Comparison of ENCODE assay signal across 22 cellular contexts in genomic region chr1:11977625-11978024, GRCh38. TPM values are rescaled to one million over a fixed set of nuclear protein-coding genes. Genes with fewer than 3 reads are reported as not detected.
DNase-seq lines count a peak whose midpoint lies in the region; ATAC-seq, FAIRE-seq and TF ChIP-seq lines count a peak whose summit lies in the region.
"Had no signal": no experiment of that assay in that cellular context is flagged by ENCODE, and none has a peak within 500 bp of the region (broad histone marks: within the 10 kb centered on the region; RNA-seq: fewer than 3 reads in every experiment).

No MANE protein-coding gene starts in this region.

- peaks cover 0 to 3% of the 10 kb centered on the region in 2 experiments; a peak in 1 of 5 replicates for H3K27me3 ChIP-seq in HepG2 (ENCODE audit: control insufficient read depth in 1 of 2, insufficient read depth in 2 of 2, low read length in 2 of 2)
- no peaks in the 10 kb centered on the region for H3K27me3 ChIP-seq in right lobe of liver
- H3K27me3 ChIP-seq in suprapubic skin, result no peaks in the 10 kb centered on the region
- H3K27me3 ChIP-seq: gastrocnemius medialis, tibial nerve had no signal

- no peak overlapping the region for H2AFZ ChIP-seq in HepG2 (ENCODE audit: low read length)

- in situ Hi-C loops in HepG2 (cut with HindIII; ENCODE audit: extremely low pct_ligation_motif_present, low pct_unique_long_range_greater_than_20kb), result no loop called here

- H3K9me3 ChIP-seq in HepG2 (ENCODE audit: low read length), result no peaks in the 10 kb centered on the region
- no peaks in the 10 kb centered on the region for H3K9me3 ChIP-seq in right lobe of liver
- H3K9me3 ChIP-seq in suprapubic skin, result no peaks in the 10 kb centered on the region
- H3K9me3 ChIP-seq: gastrocnemius medialis, tibial nerve had no signal

- peaks cover 9 to 27% of the 10 kb centered on the region in 2 experiments; a peak in 4 of 5 replicates for H3K36me3 ChIP-seq in HepG2 (replicated peaks in 1 of 2; ENCODE audit: control insufficient read depth in 1 of 2, insufficient read depth in 2 of 2, low read length in 2 of 2)
- H3K36me3 ChIP-seq in right lobe of liver, result peaks cover 0 to 36% (median 10%) of the 10 kb centered on the region in 4 donors
- peaks cover 31% of the 10 kb centered on the region for H3K36me3 ChIP-seq in suprapubic skin

- DNase-seq in HepG2 (ENCODE audit: low spot score), result no peak
- DNase-seq in right lobe of liver, result no peak
- no peak for DNase-seq in RWPE1 (ENCODE audit: low spot score)
- peak; percentile 70 for DNase-seq in fibroblast of gingiva (ENCODE audit: low read depth)
- DNase-seq in cardiac septum (ENCODE audit: low spot score), result no peak
- no peak for DNase-seq in cerebellar cortex (ENCODE audit: low spot score)
- no peak for DNase-seq in suprapubic skin (ENCODE audit: low spot score in 2 of 2)
- DNase-seq: activated CD4-positive, alpha-beta T cell treated with anti-CD3 and anti-CD28 coated beads for 1 hour; amygdala; endodermal cell; gastrocnemius medialis; GDM1; NCI-H1417 treated with DMSO at 0.1 percent for 48 hours; NCI-H526 treated with DMSO at 0.1 percent for 48 hours; nephron progenitor cell; stimulated activated CD4-positive, alpha-beta T cell treated with anti-CD3 and anti-CD28 coated beads, Interleukin-15, amount 100 ng/mL, for 24 hours; stimulated activated naive CD4-positive, alpha-beta T cell treated with Interleukin-2 at 50 U/mL for 16 hours; T-helper 9 cell had no signal

- H3K4me1 ChIP-seq in HepG2 (ENCODE audit: insufficient read depth, low read length), result peaks cover 32% of the 10 kb centered on the region
- peaks cover 0 to 25% (median 13%) of the 10 kb centered on the region in 4 donors for H3K4me1 ChIP-seq in right lobe of liver
- peaks cover 42% of the 10 kb centered on the region for H3K4me1 ChIP-seq in suprapubic skin

- BruUV-seq in HepG2 (replicated peaks; lab: Mats Ljungman, UMichigan), result no TSS peak

- ATAC-seq in HepG2, result no peak
- ATAC-seq in right lobe of liver, result no peak
- ATAC-seq in HG02571 (IDR thresholded peaks at IDR 0.05; ENCODE audit: unreplicated experiment), result no peak
- ATAC-seq: activated T-helper 17 cell treated with anti-CD3 and anti-CD28 coated beads, Interleukin-2, amount 50 U/mL, for 72 hours; gastrocnemius medialis had no signal

- WGBS in HepG2 (ENCODE audit: low lambda C conversion rate), result 93% methylated on average over 3 of the region's 3 CpGs
- 76% methylated on average over 3 of the region's 3 CpGs for WGBS in right lobe of liver (ENCODE audit: insufficient coverage, low coverage, low lambda C conversion rate, missing lambda C conversion rate)
- 32% methylated on average over 3 of the region's 3 CpGs for WGBS in suprapubic skin

- TF ChIP-seq POLR2A in HepG2 (IDR thresholded peaks at IDR 0.05; ENCODE audit: insufficient read depth in 1 of 2, low read depth in 2 of 2, low read length in 2 of 2) (no peak), right lobe of liver (IDR thresholded peaks at IDR 0.05) (no peak), suprapubic skin (IDR thresholded peaks at IDR 0.05) (no peak)

- FAIRE-seq in HepG2 (lab: Jason Lieb, UNC), result no peak
- FAIRE-seq: GM12892 had no signal

- POLR2A ChIA-PET in HepG2 (lab: Yijun Ruan, JAX) (no interaction called here), RWPE1 (lab: Yijun Ruan, JAX; ENCODE audit: low non-redundant PET) (no interaction called here)

- TF ChIP-seq CTCF in HepG2 (CRISPR knock-in tag; IDR thresholded peaks at IDR 0.05) (no peak), right lobe of liver (IDR thresholded peaks at IDR 0.05) (no peak), RWPE1 (conservative IDR thresholded peaks at IDR 0.05; ENCODE audit: low read depth) (no peak), suprapubic skin (IDR thresholded peaks at IDR 0.05) (no peak)

- H3K9ac ChIP-seq in HepG2 (ENCODE audit: insufficient read depth, low read depth, low read length), result no peak overlapping the region

- H3K27ac ChIP-seq in HepG2 (ENCODE audit: extremely low read length, insufficient read depth, low read length), result no peak overlapping the region
- H3K27ac ChIP-seq in right lobe of liver, result no peak overlapping the region
- peak overlapping the region; percentile 99 for H3K27ac ChIP-seq in RWPE1
- H3K27ac ChIP-seq in suprapubic skin, result no peak overlapping the region
- H3K27ac ChIP-seq: tibial nerve had no signal

- peaks cover 22% of the 10 kb centered on the region for H3K79me2 ChIP-seq in HepG2 (ENCODE audit: insufficient read depth, low read length)

- CTCF ChIA-PET in HepG2 (lab: Yijun Ruan, JAX; ENCODE audit: low intra/inter-chr PET ratio, low total read pairs), result no interaction called here
- CTCF ChIA-PET in RWPE1 (lab: Yijun Ruan, JAX), result no interaction called here

- H3K4me3 ChIP-seq in HepG2 (replicated peaks in 1 of 3; ENCODE audit: insufficient read depth in 1 of 3, low read depth in 2 of 3, low read length in 3 of 3) (no peak overlapping the region), right lobe of liver (no peak overlapping the region), suprapubic skin (no peak overlapping the region)
- H3K4me3 ChIP-seq: gastrocnemius medialis, tibial nerve had no signal

- no peak for TF ChIP-seq EP300 in HepG2 (IDR thresholded peaks at IDR 0.05; ENCODE audit: low read depth in 2 of 2, low read length in 2 of 2)
- no peak for TF ChIP-seq EP300 in HepG2 (CRISPR knock-in tag; IDR thresholded peaks at IDR 0.05; ENCODE audit: borderline replicate concordance)
- TF ChIP-seq EP300 in suprapubic skin (IDR thresholded peaks at IDR 0.05), result no peak

- H3K4me2 ChIP-seq in HepG2 (ENCODE audit: low read depth, low read length), result no peak overlapping the region

- intact Hi-C loops in HepG2 (cut with micrococcal nuclease; ENCODE audit: unreplicated experiment) (no loop called here), right lobe of liver (cut with DNase I) (no loop called here), cardiac septum (cut with DNase I) (loop anchor here (5.0 kb wide), 1 partner anchor 40 kb away; no protein-coding TSS in a partner anchor)

- H4K20me1 ChIP-seq in HepG2 (ENCODE audit: insufficient read depth, low read length), result no peaks in the 10 kb centered on the region

- TF ChIP-seq RAD21 in HepG2 (CRISPR knock-in tag; IDR thresholded peaks at IDR 0.05), result no peak

RNA-seq across cellular contexts. Expression of gene MFN2, which starts 2.6 kb away (rescaled TPM):
- total RNA-seq in HepG2 (2016; rRNA removed; fragmentation: Illumina TruSeq; extraction: Trizol), result 60.9 and 76.3 TPM in 2 replicates
- total RNA-seq in HepG2 (2016; cell fraction: cytosol; rRNA removed; fragmentation: Illumina TruSeq; extraction: Trizol; ENCODE audit: low read depth), result 7.7 and 8.0 TPM in 2 replicates
- total RNA-seq in HepG2 (2016; cell fraction: insoluble cytoplasmic fraction; rRNA removed; fragmentation: Illumina TruSeq; extraction: Trizol), result 61.5 and 70.2 TPM in 2 replicates
- total RNA-seq in HepG2 (2016; cell fraction: membrane; rRNA removed; fragmentation: Illumina TruSeq; extraction: Trizol), result 31.8 and 32.8 TPM in 2 replicates
- 38.7 and 39.7 TPM in 2 replicates for total RNA-seq in HepG2 (2016; cell fraction: nucleus; rRNA removed; fragmentation: Illumina TruSeq; extraction: Trizol)
- 38.7 and 41.0 TPM in 2 replicates for polyA plus RNA-seq in HepG2 (2011; rRNA removed)
- polyA plus RNA-seq in HepG2 (2011; cell fraction: cytosol; rRNA removed), result 31.7 and 32.9 TPM in 2 replicates
- polyA plus RNA-seq in HepG2 (2011; cell fraction: nucleus; rRNA removed), result 49.1 and 52.9 TPM in 2 replicates
- polyA plus RNA-seq in HepG2 (2012), result 42.4 and 55.4 TPM in 2 replicates
- 4.0 and 4.2 TPM in 2 replicates for polyA plus RNA-seq in HepG2 (2016; cell fraction: cytosol; fragmentation: Illumina TruSeq; extraction: Trizol; ENCODE audit: low read depth)
- 52.2 and 60.5 TPM in 2 replicates for polyA plus RNA-seq in HepG2 (2016; cell fraction: insoluble cytoplasmic fraction; fragmentation: Illumina TruSeq; extraction: Trizol; ENCODE audit: low read depth)
- 14.0 and 14.3 TPM in 2 replicates for polyA plus RNA-seq in HepG2 (2016; cell fraction: membrane; fragmentation: Illumina TruSeq; extraction: Trizol; ENCODE audit: low read depth)
- polyA plus RNA-seq in HepG2 (2016; cell fraction: nucleus; fragmentation: Illumina TruSeq; extraction: Trizol; ENCODE audit: insufficient read depth, low read depth), result 45.1 and 48.2 TPM in 2 replicates
- polyA minus RNA-seq in HepG2 (2011; rRNA and poly(A)+ RNA removed; ENCODE audit: low replicate concordance), result 83.9 and 88.4 TPM in 2 replicates
- 26.6 and 33.4 TPM in 2 replicates for polyA minus RNA-seq in HepG2 (2011; cell fraction: cytosol; rRNA and poly(A)+ RNA removed)
- polyA minus RNA-seq in HepG2 (2011; cell fraction: nucleus; rRNA and poly(A)+ RNA removed), result 22.5 and 40.8 TPM in 2 replicates
- total RNA-seq in right lobe of liver, result 10 to 100 TPM; 46.2 to 64.0 (median 61.7) TPM
- total RNA-seq in cardiac septum, result 619 TPM
- total RNA-seq in suprapubic skin, result 100 to 1,000 TPM; 106 to 146 (median 124) TPM

RNA-seq across cellular contexts. Expression of gene MIIP, which starts 41.7 kb away (rescaled TPM):
- total RNA-seq in HepG2 (2016; rRNA removed; fragmentation: Illumina TruSeq; extraction: Trizol), result 23.6 and 35.2 TPM in 2 replicates
- total RNA-seq in HepG2 (2016; cell fraction: cytosol; rRNA removed; fragmentation: Illumina TruSeq; extraction: Trizol; ENCODE audit: low read depth), result 52.3 and 57.6 TPM in 2 replicates
- total RNA-seq in HepG2 (2016; cell fraction: insoluble cytoplasmic fraction; rRNA removed; fragmentation: Illumina TruSeq; extraction: Trizol), result 21.8 and 38.2 TPM in 2 replicates
- total RNA-seq in HepG2 (2016; cell fraction: membrane; rRNA removed; fragmentation: Illumina TruSeq; extraction: Trizol), result 42.3 and 49.9 TPM in 2 replicates
- total RNA-seq in HepG2 (2016; cell fraction: nucleus; rRNA removed; fragmentation: Illumina TruSeq; extraction: Trizol), result 27.2 and 31.9 TPM in 2 replicates
- 23.0 and 31.1 TPM in 2 replicates for polyA plus RNA-seq in HepG2 (2011; rRNA removed)
- polyA plus RNA-seq in HepG2 (2011; cell fraction: cytosol; rRNA removed), result 11.2 and 20.9 TPM in 2 replicates
- 166 and 217 TPM in 2 replicates for polyA plus RNA-seq in HepG2 (2011; cell fraction: nucleus; rRNA removed)
- polyA plus RNA-seq in HepG2 (2012), result 9.1 and 20.3 TPM in 2 replicates
- polyA plus RNA-seq in HepG2 (2016; cell fraction: cytosol; fragmentation: Illumina TruSeq; extraction: Trizol; ENCODE audit: low read depth), result 34.0 and 38.2 TPM in 2 replicates
- 17.3 and 17.8 TPM in 2 replicates for polyA plus RNA-seq in HepG2 (2016; cell fraction: insoluble cytoplasmic fraction; fragmentation: Illumina TruSeq; extraction: Trizol; ENCODE audit: low read depth)
- 27.7 and 34.3 TPM in 2 replicates for polyA plus RNA-seq in HepG2 (2016; cell fraction: membrane; fragmentation: Illumina TruSeq; extraction: Trizol; ENCODE audit: low read depth)
- polyA plus RNA-seq in HepG2 (2016; cell fraction: nucleus; fragmentation: Illumina TruSeq; extraction: Trizol; ENCODE audit: insufficient read depth, low read depth), result 63.8 and 70.7 TPM in 2 replicates
- polyA minus RNA-seq in HepG2 (2011; rRNA and poly(A)+ RNA removed; ENCODE audit: low replicate concordance), result 17.1 and 28.4 TPM in 2 replicates
- polyA minus RNA-seq in HepG2 (2011; cell fraction: cytosol; rRNA and poly(A)+ RNA removed), result 6.1 and 8.6 TPM in 2 replicates
- 11.1 and 14.7 TPM in 2 replicates for polyA minus RNA-seq in HepG2 (2011; cell fraction: nucleus; rRNA and poly(A)+ RNA removed)
- 10 to 100 TPM in 5 of 6 experiments, 1 to 10 TPM in 1; 7.6 to 19.7 (median 12.1) TPM for total RNA-seq in right lobe of liver
- total RNA-seq in cardiac septum, result 18.7 TPM
- 10 to 100 TPM; 31.1 to 40.3 (median 35.9) TPM for total RNA-seq in suprapubic skin

RNA-seq across cellular contexts. Expression of gene PLOD1, which starts 43.1 kb away (rescaled TPM):
- total RNA-seq in HepG2 (2016; rRNA removed; fragmentation: Illumina TruSeq; extraction: Trizol), result 31.0 and 70.1 TPM in 2 replicates
- total RNA-seq in HepG2 (2016; cell fraction: cytosol; rRNA removed; fragmentation: Illumina TruSeq; extraction: Trizol; ENCODE audit: low read depth), result 8.1 and 9.3 TPM in 2 replicates
- 23.8 and 71.6 TPM in 2 replicates for total RNA-seq in HepG2 (2016; cell fraction: insoluble cytoplasmic fraction; rRNA removed; fragmentation: Illumina TruSeq; extraction: Trizol)
- total RNA-seq in HepG2 (2016; cell fraction: membrane; rRNA removed; fragmentation: Illumina TruSeq; extraction: Trizol), result 22.0 and 25.0 TPM in 2 replicates
- 69.1 and 83.4 TPM in 2 replicates for total RNA-seq in HepG2 (2016; cell fraction: nucleus; rRNA removed; fragmentation: Illumina TruSeq; extraction: Trizol)
- 318 and 361 TPM in 2 replicates for polyA plus RNA-seq in HepG2 (2011; rRNA removed)
- 268 and 334 TPM in 2 replicates for polyA plus RNA-seq in HepG2 (2011; cell fraction: cytosol; rRNA removed)
- 289 and 340 TPM in 2 replicates for polyA plus RNA-seq in HepG2 (2011; cell fraction: nucleus; rRNA removed)
- 213 and 215 TPM in 2 replicates for polyA plus RNA-seq in HepG2 (2012)
- polyA plus RNA-seq in HepG2 (2016; cell fraction: cytosol; fragmentation: Illumina TruSeq; extraction: Trizol; ENCODE audit: low read depth), result 10.1 and 11.2 TPM in 2 replicates
- 27.4 and 35.7 TPM in 2 replicates for polyA plus RNA-seq in HepG2 (2016; cell fraction: insoluble cytoplasmic fraction; fragmentation: Illumina TruSeq; extraction: Trizol; ENCODE audit: low read depth)
- polyA plus RNA-seq in HepG2 (2016; cell fraction: membrane; fragmentation: Illumina TruSeq; extraction: Trizol; ENCODE audit: low read depth), result 15.6 and 19.4 TPM in 2 replicates
- polyA plus RNA-seq in HepG2 (2016; cell fraction: nucleus; fragmentation: Illumina TruSeq; extraction: Trizol; ENCODE audit: insufficient read depth, low read depth), result 135 and 151 TPM in 2 replicates
- polyA minus RNA-seq in HepG2 (2011; rRNA and poly(A)+ RNA removed; ENCODE audit: low replicate concordance), result 131 and 463 TPM in 2 replicates
- polyA minus RNA-seq in HepG2 (2011; cell fraction: cytosol; rRNA and poly(A)+ RNA removed), result 175 and 181 TPM in 2 replicates
- 85.1 and 85.4 TPM in 2 replicates for polyA minus RNA-seq in HepG2 (2011; cell fraction: nucleus; rRNA and poly(A)+ RNA removed)
- 100 to 1,000 TPM in 2 of 6 experiments, 10 to 100 TPM in 4; 70.2 to 119 (median 93.8) TPM for total RNA-seq in right lobe of liver
- total RNA-seq in cardiac septum, result 52.6 TPM
- 10 to 100 TPM; 26.7 to 47.6 (median 37.7) TPM for total RNA-seq in suprapubic skin

RNA-seq across cellular contexts. Expression of gene KIAA2013, which starts 51.4 kb away (rescaled TPM):
- total RNA-seq in HepG2 (2016; rRNA removed; fragmentation: Illumina TruSeq; extraction: Trizol) (47.7 and 76.0 TPM in 2 replicates), right lobe of liver (10 to 100 TPM; 33.5 to 75.1 (median 43.0) TPM), cardiac septum (42.6 TPM), suprapubic skin (10 to 100 TPM; 59.5 to 98.4 (median 78.8) TPM)
- total RNA-seq in HepG2 (2016; cell fraction: cytosol; rRNA removed; fragmentation: Illumina TruSeq; extraction: Trizol; ENCODE audit: low read depth), result 39.0 and 40.3 TPM in 2 replicates
- 45.3 and 75.8 TPM in 2 replicates for total RNA-seq in HepG2 (2016; cell fraction: insoluble cytoplasmic fraction; rRNA removed; fragmentation: Illumina TruSeq; extraction: Trizol)
- total RNA-seq in HepG2 (2016; cell fraction: membrane; rRNA removed; fragmentation: Illumina TruSeq; extraction: Trizol), result 84.9 and 91.5 TPM in 2 replicates
- 48.8 and 56.1 TPM in 2 replicates for total RNA-seq in HepG2 (2016; cell fraction: nucleus; rRNA removed; fragmentation: Illumina TruSeq; extraction: Trizol)
- polyA plus RNA-seq in HepG2 (2011; rRNA removed), result 141 and 163 TPM in 2 replicates
- polyA plus RNA-seq in HepG2 (2011; cell fraction: cytosol; rRNA removed), result 151 and 283 TPM in 2 replicates
- 137 and 147 TPM in 2 replicates for polyA plus RNA-seq in HepG2 (2011; cell fraction: nucleus; rRNA removed)
- polyA plus RNA-seq in HepG2 (2012), result 61.9 and 67.1 TPM in 2 replicates
- polyA plus RNA-seq in HepG2 (2016; cell fraction: cytosol; fragmentation: Illumina TruSeq; extraction: Trizol; ENCODE audit: low read depth), result 45.1 and 45.9 TPM in 2 replicates
- 53.5 and 55.6 TPM in 2 replicates for polyA plus RNA-seq in HepG2 (2016; cell fraction: insoluble cytoplasmic fraction; fragmentation: Illumina TruSeq; extraction: Trizol; ENCODE audit: low read depth)
- polyA plus RNA-seq in HepG2 (2016; cell fraction: membrane; fragmentation: Illumina TruSeq; extraction: Trizol; ENCODE audit: low read depth), result 73.8 and 79.8 TPM in 2 replicates
- polyA plus RNA-seq in HepG2 (2016; cell fraction: nucleus; fragmentation: Illumina TruSeq; extraction: Trizol; ENCODE audit: insufficient read depth, low read depth), result 92.2 and 94.4 TPM in 2 replicates
- polyA minus RNA-seq in HepG2 (2011; rRNA and poly(A)+ RNA removed; ENCODE audit: low replicate concordance), result 68.1 and 270 TPM in 2 replicates
- 85.2 and 94.3 TPM in 2 replicates for polyA minus RNA-seq in HepG2 (2011; cell fraction: cytosol; rRNA and poly(A)+ RNA removed)
- 25.0 and 28.0 TPM in 2 replicates for polyA minus RNA-seq in HepG2 (2011; cell fraction: nucleus; rRNA and poly(A)+ RNA removed)
